Comparison of ENCODE assay signal across 1 cellular context in the genomic region with DNA sequence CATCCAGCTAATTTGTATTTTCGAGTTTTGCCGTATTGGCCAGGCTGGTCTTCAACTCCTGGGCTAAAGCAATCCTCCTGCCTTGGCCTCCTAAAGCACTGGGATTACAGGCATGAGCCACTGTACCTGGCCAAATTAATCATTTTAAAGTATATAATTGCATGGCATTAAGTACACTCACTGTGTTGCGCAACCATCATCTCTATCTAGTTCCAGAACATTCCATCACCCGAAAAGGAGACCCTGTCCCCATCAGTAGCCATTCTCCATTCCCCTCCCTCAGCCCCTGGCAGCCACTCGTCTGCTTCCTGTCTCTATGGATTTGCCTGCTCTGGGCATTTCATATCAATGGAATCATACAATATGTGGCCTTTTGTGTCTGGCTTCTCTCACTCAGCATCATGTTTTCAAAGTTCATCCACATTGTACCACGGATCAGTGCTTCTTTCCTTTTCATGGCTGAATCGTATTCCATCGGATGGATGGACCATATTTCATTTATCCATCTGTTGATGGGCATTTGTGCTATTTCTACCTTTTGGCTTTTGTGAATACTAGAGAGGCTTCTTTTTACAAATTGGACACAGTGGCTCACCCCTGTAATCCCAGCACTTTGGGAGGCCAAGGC.
TF ChIP-seq lines count a peak whose summit lies in the region.

No MANE protein-coding gene starts in this region.

TF ChIP-seq in HepG2, 621 proteins besides CTCF, POLR2A, EP300 and RAD21:
- TF ChIP-seq, protein P1, sequence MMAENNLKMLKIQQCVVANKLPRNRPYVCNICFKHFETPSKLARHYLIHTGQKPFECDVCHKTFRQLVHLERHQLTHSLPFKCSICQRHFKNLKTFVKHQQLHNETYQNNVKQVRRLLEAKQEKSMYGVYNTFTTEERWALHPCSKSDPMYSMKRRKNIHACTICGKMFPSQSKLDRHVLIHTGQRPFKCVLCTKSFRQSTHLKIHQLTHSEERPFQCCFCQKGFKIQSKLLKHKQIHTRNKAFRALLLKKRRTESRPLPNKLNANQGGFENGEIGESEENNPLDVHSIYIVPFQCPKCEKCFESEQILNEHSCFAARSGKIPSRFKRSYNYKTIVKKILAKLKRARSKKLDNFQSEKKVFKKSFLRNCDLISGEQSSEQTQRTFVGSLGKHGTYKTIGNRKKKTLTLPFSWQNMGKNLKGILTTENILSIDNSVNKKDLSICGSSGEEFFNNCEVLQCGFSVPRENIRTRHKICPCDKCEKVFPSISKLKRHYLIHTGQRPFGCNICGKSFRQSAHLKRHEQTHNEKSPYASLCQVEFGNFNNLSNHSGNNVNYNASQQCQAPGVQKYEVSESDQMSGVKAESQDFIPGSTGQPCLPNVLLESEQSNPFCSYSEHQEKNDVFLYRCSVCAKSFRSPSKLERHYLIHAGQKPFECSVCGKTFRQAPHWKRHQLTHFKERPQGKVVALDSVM (CRISPR knock-in tag; IDR thresholded peaks at IDR 0.05): peak; percentile 7; the same call in 1 of the 2 replicates
- no peak for TF ChIP-seq MAFK (conservative IDR thresholded peaks at IDR 0.05 in 1 of 2, IDR thresholded peaks at IDR 0.05 in 1 of 2; ENCODE audit: low read length in 2 of 2)
- 0 out of 2 replicates have a peak, but pooled peaks have one; percentile 24 for TF ChIP-seq CEBPG (CRISPR knock-in tag; IDR thresholded peaks at IDR 0.05)
- TF ChIP-seq CEBPB (IDR thresholded peaks at IDR 0.05; ENCODE audit: borderline replicate concordance, low read depth, low read length): peak; percentile 86
- TF ChIP-seq MYC (CRISPR knock-in tag; IDR thresholded peaks at IDR 0.05; ENCODE audit: borderline replicate concordance): no peak
- no peak for TF ChIP-seq GABPB1 (CRISPR knock-in tag; IDR thresholded peaks at IDR 0.05)
- TF ChIP-seq ZNF205 (CRISPR knock-in tag; IDR thresholded peaks at IDR 0.05): no peak
- TF ChIP-seq ZNF451 (CRISPR knock-in tag; IDR thresholded peaks at IDR 0.05): no peak
- TF ChIP-seq ZNF547 (CRISPR knock-in tag; IDR thresholded peaks at IDR 0.05): no peak
- TF ChIP-seq, protein P2, sequence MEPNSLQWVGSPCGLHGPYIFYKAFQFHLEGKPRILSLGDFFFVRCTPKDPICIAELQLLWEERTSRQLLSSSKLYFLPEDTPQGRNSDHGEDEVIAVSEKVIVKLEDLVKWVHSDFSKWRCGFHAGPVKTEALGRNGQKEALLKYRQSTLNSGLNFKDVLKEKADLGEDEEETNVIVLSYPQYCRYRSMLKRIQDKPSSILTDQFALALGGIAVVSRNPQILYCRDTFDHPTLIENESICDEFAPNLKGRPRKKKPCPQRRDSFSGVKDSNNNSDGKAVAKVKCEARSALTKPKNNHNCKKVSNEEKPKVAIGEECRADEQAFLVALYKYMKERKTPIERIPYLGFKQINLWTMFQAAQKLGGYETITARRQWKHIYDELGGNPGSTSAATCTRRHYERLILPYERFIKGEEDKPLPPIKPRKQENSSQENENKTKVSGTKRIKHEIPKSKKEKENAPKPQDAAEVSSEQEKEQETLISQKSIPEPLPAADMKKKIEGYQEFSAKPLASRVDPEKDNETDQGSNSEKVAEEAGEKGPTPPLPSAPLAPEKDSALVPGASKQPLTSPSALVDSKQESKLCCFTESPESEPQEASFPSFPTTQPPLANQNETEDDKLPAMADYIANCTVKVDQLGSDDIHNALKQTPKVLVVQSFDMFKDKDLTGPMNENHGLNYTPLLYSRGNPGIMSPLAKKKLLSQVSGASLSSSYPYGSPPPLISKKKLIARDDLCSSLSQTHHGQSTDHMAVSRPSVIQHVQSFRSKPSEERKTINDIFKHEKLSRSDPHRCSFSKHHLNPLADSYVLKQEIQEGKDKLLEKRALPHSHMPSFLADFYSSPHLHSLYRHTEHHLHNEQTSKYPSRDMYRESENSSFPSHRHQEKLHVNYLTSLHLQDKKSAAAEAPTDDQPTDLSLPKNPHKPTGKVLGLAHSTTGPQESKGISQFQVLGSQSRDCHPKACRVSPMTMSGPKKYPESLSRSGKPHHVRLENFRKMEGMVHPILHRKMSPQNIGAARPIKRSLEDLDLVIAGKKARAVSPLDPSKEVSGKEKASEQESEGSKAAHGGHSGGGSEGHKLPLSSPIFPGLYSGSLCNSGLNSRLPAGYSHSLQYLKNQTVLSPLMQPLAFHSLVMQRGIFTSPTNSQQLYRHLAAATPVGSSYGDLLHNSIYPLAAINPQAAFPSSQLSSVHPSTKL (CRISPR knock-in tag; IDR thresholded peaks at IDR 0.05): no peak
